In the genomic region with DNA sequence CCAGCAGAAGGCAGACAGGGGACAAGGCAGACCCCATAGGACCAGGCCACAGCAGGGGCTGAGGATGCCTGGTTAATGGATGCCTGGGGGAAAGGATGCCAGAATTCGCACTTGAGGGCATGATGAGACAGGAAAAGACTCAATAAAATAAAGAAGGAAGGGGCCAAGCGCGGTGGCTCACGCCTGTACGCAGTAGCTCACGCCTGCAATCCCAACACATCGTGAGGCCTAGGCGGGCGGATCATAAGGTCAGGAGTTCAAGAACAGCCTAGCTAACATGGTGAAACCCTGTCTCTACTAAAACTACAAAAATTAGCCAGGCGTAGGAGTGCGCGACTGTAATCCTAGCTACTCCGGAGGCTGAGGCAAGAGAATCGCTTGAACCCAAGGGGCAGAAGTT, we compare ENCODE assay signal across 27 cellular contexts. TPM values are rescaled to one million over a fixed set of nuclear protein-coding genes. Genes with fewer than 3 reads are reported as not detected.
"Had no signal": no experiment of that assay in that cellular context is flagged by ENCODE, and none has a peak within 500 bp of the region (broad histone marks: within the 10 kb centered on the region; RNA-seq: fewer than 3 reads in every experiment).

No MANE protein-coding gene starts in this region.

- H3K4me1 Mint-ChIP-seq: nephron had no signal

- H3K9me3 ChIP-seq: gastroesophageal sphincter, pancreas, psoas muscle, sigmoid colon, thoracic aorta had no signal

- H2AFZ ChIP-seq: hepatocyte had no signal

- H3K36me3 ChIP-seq: brain microvascular endothelial cell, gastroesophageal sphincter, pancreas, sigmoid colon, thoracic aorta had no signal

- H3K27ac Mint-ChIP-seq: activated CD4-positive, alpha-beta memory T cell treated with anti-CD3 and anti-CD28 coated beads, Interleukin-2, amount 10 ng/mL, durations not matched to agents 7 days and 5 days; activated CD4-positive, alpha-beta T cell treated with anti-CD3 and anti-CD28 coated beads, Interleukin-2, amount 10 ng/mL, durations not matched to agents 7 days and 5 days; activated naive CD4-positive, alpha-beta T cell treated with anti-CD3 and anti-CD28 coated beads, Interleukin-2, amount 10 ng/mL, durations not matched to agents 7 days and 5 days; activated naive CD8-positive, alpha-beta T cell treated with anti-CD3 and anti-CD28 coated beads, Interleukin-2, amount 10 ng/mL, durations not matched to agents 7 days and 5 days; nephron; T-helper 17 cell had no signal

- H3K4me3 ChIP-seq: gastroesophageal sphincter, hepatocyte, pancreas, psoas muscle, sigmoid colon, thoracic aorta had no signal

- H3K79me2 ChIP-seq: hepatocyte had no signal

- H3K27me3 ChIP-seq: brain microvascular endothelial cell, gastroesophageal sphincter, hepatocyte, pancreas, sigmoid colon had no signal

- FAIRE-seq: astrocyte, pancreas, small intestine had no signal

- H3K27me3 Mint-ChIP-seq: activated CD4-positive, alpha-beta memory T cell treated with anti-CD3 and anti-CD28 coated beads, Interleukin-2, amount 10 ng/mL, durations not matched to agents 7 days and 5 days; activated CD4-positive, alpha-beta T cell treated with anti-CD3 and anti-CD28 coated beads, Interleukin-2, amount 10 ng/mL, durations not matched to agents 7 days and 5 days; activated naive CD4-positive, alpha-beta T cell treated with anti-CD3 and anti-CD28 coated beads, Interleukin-2, amount 10 ng/mL, durations not matched to agents 7 days and 5 days; activated naive CD8-positive, alpha-beta T cell treated with anti-CD3 and anti-CD28 coated beads, Interleukin-2, amount 10 ng/mL, durations not matched to agents 7 days and 5 days; T-helper 17 cell had no signal

- H3K4me2 ChIP-seq: hepatocyte had no signal

- ATAC-seq: gastroesophageal sphincter, left ventricle myocardium superior, pancreas, psoas muscle, T-helper 17 cell had no signal

- DNase-seq: activated CD4-positive, alpha-beta memory T cell treated with anti-CD3 and anti-CD28 coated beads, Interleukin-2, amount 10 ng/mL, durations not matched to agents 7 days and 5 days; activated CD4-positive, alpha-beta T cell treated with anti-CD3 and anti-CD28 coated beads for 1 hour; activated CD4-positive, alpha-beta T cell treated with anti-CD3 and anti-CD28 coated beads, Interleukin-2, amount 10 ng/mL, durations not matched to agents 7 days and 5 days; activated gamma-delta T cell; activated naive CD4-positive, alpha-beta T cell treated with anti-CD3 and anti-CD28 coated beads, Interleukin-2, amount 10 ng/mL, durations not matched to agents 7 days and 5 days; activated naive CD8-positive, alpha-beta T cell treated with anti-CD3 and anti-CD28 coated beads, Interleukin-2, amount 10 ng/mL, durations not matched to agents 7 days and 5 days; brain microvascular endothelial cell; islet precursor cell; left ventricle myocardium superior; mammary epithelial cell; nucleus accumbens; pancreas; psoas muscle; sigmoid colon; small intestine; stimulated activated CD4-positive, alpha-beta T cell treated with anti-CD3 and anti-CD28 coated beads, Interleukin-1b, Interleukin-23, amount 100 ng/mL, for 48 hours; stimulated activated CD4-positive, alpha-beta T cell treated with anti-CD3 and anti-CD28 coated beads, Interleukin-4, amount 100 ng/mL, for 4 hours; stimulated activated CD8-positive, alpha-beta memory T cell treated with anti-CD3 and anti-CD28 coated beads, Interleukin-4, amount 100 ng/mL, for 48 hours; stimulated activated naive CD4-positive, alpha-beta T cell treated with Interleukin-2 at 50 U/mL for 16 hours; T-helper 17 cell; T1000; trophoblast cell had no signal

- H3K4me1 ChIP-seq: gastroesophageal sphincter, pancreas, psoas muscle, sigmoid colon had no signal

- H3K9me3 Mint-ChIP-seq: activated CD4-positive, alpha-beta memory T cell treated with anti-CD3 and anti-CD28 coated beads, Interleukin-2, amount 10 ng/mL, durations not matched to agents 7 days and 5 days; activated CD4-positive, alpha-beta T cell treated with anti-CD3 and anti-CD28 coated beads, Interleukin-2, amount 10 ng/mL, durations not matched to agents 7 days and 5 days; activated naive CD4-positive, alpha-beta T cell treated with anti-CD3 and anti-CD28 coated beads, Interleukin-2, amount 10 ng/mL, durations not matched to agents 7 days and 5 days; activated naive CD8-positive, alpha-beta T cell treated with anti-CD3 and anti-CD28 coated beads, Interleukin-2, amount 10 ng/mL, durations not matched to agents 7 days and 5 days; nephron had no signal

- H3K4me3 Mint-ChIP-seq: activated CD4-positive, alpha-beta memory T cell treated with anti-CD3 and anti-CD28 coated beads, Interleukin-2, amount 10 ng/mL, durations not matched to agents 7 days and 5 days; activated CD4-positive, alpha-beta T cell treated with anti-CD3 and anti-CD28 coated beads, Interleukin-2, amount 10 ng/mL, durations not matched to agents 7 days and 5 days; activated naive CD4-positive, alpha-beta T cell treated with anti-CD3 and anti-CD28 coated beads, Interleukin-2, amount 10 ng/mL, durations not matched to agents 7 days and 5 days; activated naive CD8-positive, alpha-beta T cell treated with anti-CD3 and anti-CD28 coated beads, Interleukin-2, amount 10 ng/mL, durations not matched to agents 7 days and 5 days; nephron; T-helper 17 cell had no signal

- H3K27ac ChIP-seq: brain microvascular endothelial cell, gastroesophageal sphincter, hepatocyte, pancreas, psoas muscle, sigmoid colon, thoracic aorta had no signal

RNA-seq across cellular contexts. Expression of gene APOBEC3B, which starts 48.6 kb away (rescaled TPM):
- total RNA-seq: gastroesophageal sphincter had no signal
